In the genomic region with DNA sequence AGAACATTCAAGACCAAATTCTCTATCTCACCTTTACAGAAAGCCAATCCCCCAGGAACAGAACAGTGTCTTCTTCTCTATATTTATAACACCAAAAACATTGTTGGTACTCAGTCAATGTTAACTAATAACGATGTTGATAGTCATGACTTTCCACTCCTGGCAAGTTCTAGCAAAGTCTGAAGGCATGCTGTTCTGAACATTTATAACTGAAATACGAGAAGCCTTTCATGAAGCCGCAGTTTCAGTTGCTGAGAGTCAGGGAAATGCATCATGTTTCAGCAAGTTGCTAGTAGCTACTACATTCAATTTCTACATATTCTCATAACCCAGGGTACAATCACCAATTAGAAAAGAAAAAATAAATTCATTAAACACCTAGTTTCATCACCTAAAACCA, we compare ENCODE assay signal across 1 cellular context.
TF ChIP-seq lines count a peak whose summit lies in the region.

No MANE protein-coding gene starts in this region.

TF ChIP-seq in GM23338, 12 proteins besides CTCF, POLR2A, EP300 and RAD21 (continued from another document):
- TF ChIP-seq, protein P1, sequence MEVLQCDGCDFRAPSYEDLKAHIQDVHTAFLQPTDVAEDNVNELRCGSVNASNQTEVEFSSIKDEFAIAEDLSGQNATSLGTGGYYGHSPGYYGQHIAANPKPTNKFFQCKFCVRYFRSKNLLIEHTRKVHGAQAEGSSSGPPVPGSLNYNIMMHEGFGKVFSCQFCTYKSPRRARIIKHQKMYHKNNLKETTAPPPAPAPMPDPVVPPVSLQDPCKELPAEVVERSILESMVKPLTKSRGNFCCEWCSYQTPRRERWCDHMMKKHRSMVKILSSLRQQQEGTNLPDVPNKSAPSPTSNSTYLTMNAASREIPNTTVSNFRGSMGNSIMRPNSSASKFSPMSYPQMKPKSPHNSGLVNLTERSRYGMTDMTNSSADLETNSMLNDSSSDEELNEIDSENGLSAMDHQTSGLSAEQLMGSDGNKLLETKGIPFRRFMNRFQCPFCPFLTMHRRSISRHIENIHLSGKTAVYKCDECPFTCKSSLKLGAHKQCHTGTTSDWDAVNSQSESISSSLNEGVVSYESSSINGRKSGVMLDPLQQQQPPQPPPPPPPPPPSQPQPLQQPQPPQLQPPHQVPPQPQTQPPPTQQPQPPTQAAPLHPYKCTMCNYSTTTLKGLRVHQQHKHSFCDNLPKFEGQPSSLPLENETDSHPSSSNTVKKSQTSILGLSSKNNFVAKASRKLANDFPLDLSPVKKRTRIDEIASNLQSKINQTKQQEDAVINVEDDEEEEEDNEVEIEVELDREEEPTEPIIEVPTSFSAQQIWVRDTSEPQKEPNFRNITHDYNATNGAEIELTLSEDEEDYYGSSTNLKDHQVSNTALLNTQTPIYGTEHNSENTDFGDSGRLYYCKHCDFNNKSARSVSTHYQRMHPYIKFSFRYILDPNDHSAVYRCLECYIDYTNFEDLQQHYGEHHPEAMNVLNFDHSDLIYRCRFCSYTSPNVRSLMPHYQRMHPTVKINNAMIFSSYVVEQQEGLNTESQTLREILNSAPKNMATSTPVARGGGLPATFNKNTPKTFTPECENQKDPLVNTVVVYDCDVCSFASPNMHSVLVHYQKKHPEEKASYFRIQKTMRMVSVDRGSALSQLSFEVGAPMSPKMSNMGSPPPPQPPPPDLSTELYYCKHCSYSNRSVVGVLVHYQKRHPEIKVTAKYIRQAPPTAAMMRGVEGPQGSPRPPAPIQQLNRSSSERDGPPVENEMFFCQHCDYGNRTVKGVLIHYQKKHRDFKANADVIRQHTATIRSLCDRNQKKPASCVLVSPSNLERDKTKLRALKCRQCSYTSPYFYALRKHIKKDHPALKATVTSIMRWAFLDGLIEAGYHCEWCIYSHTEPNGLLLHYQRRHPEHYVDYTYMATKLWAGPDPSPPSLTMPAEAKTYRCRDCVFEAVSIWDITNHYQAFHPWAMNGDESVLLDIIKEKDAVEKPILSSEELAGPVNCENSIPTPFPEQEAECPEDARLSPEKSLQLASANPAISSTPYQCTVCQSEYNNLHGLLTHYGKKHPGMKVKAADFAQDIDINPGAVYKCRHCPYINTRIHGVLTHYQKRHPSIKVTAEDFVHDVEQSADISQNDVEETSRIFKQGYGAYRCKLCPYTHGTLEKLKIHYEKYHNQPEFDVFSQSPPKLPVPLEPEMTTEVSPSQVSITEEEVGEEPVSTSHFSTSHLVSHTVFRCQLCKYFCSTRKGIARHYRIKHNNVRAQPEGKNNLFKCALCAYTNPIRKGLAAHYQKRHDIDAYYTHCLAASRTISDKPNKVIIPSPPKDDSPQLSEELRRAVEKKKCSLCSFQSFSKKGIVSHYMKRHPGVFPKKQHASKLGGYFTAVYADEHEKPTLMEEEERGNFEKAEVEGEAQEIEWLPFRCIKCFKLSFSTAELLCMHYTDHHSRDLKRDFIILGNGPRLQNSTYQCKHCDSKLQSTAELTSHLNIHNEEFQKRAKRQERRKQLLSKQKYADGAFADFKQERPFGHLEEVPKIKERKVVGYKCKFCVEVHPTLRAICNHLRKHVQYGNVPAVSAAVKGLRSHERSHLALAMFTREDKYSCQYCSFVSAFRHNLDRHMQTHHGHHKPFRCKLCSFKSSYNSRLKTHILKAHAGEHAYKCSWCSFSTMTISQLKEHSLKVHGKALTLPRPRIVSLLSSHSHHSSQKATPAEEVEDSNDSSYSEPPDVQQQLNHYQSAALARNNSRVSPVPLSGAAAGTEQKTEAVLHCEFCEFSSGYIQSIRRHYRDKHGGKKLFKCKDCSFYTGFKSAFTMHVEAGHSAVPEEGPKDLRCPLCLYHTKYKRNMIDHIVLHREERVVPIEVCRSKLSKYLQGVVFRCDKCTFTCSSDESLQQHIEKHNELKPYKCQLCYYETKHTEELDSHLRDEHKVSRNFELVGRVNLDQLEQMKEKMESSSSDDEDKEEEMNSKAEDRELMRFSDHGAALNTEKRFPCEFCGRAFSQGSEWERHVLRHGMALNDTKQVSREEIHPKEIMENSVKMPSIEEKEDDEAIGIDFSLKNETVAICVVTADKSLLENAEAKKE (CRISPR knock-in tag; IDR thresholded peaks at IDR 0.05), result no peak
- no peak for TF ChIP-seq NANOG (IDR thresholded peaks at IDR 0.05; ENCODE audit: borderline replicate concordance)
